In genomic region chr7:408651-409343, GRCh38 we compare ENCODE assay signal across 16 cellular contexts.
DNase-seq lines count a peak whose midpoint lies in the region; ATAC-seq and TF ChIP-seq lines count a peak whose summit lies in the region.
"Had no signal": no experiment of that assay in that cellular context is flagged by ENCODE, and none has a peak within 500 bp of the region (broad histone marks: within the 10 kb centered on the region; RNA-seq: fewer than 3 reads in every experiment).

No MANE protein-coding gene starts in this region.

- no peak for TF ChIP-seq POLR2A in right lobe of liver (IDR thresholded peaks at IDR 0.05)
- TF ChIP-seq POLR2A in stomach (IDR thresholded peaks at IDR 0.05): no peak

- DNase-seq in activated naive CD4-positive, alpha-beta T cell treated with anti-CD3 and anti-CD28 coated beads, Interleukin-2, amount 50 U/mL, for 16 hours: peak; percentile 6
- no peak for DNase-seq in activated naive CD4-positive, alpha-beta T cell treated with Interleukin-2 at 50 U/mL for 16 hours
- DNase-seq in WERI-Rb-1 (peak; percentile 93), right lobe of liver (peak; percentile 10 to 33 (median 28)), stomach (peak; percentile 10), NCI-H82 (lab: John Stamatoyannopoulos, UW) (no peak), colonic mucosa (no peak)
- DNase-seq: Calu3; CD4-positive, alpha-beta T cell; MG63; NCI-H1105; NCI-H187; NCI-H446; NCI-H748 treated with DMSO at 0.1 percent for 48 hours; SHP77 had no signal

- no CpG with 5 or more reads among the region's 25 CpGs for WGBS in right lobe of liver (ENCODE audit: insufficient coverage, low coverage, low lambda C conversion rate, missing lambda C conversion rate)
- WGBS in stomach, 5 donors: 82 to 90% (median 87%) methylated on average over 17 to 25 of the region's 25 CpGs

- no peaks in the 10 kb centered on the region for H3K36me3 ChIP-seq in WERI-Rb-1
- H3K36me3 ChIP-seq in right lobe of liver: no peaks in the 10 kb centered on the region
- H3K36me3 ChIP-seq in stomach: no peaks in the 10 kb centered on the region
- no peaks in the 10 kb centered on the region for H3K36me3 ChIP-seq in colonic mucosa
- H3K36me3 ChIP-seq: MG63 had no signal

- H3K27ac ChIP-seq in WERI-Rb-1 (peak overlapping the region; percentile 76), right lobe of liver (no peak overlapping the region), stomach (no peak overlapping the region), colonic mucosa (no peak overlapping the region)

- peak overlapping the region; percentile 29 for H3K4me3 ChIP-seq in WERI-Rb-1 (ENCODE audit: low read depth, low read length)
- H3K4me3 ChIP-seq in right lobe of liver: no peak overlapping the region
- H3K4me3 ChIP-seq in stomach: no peak overlapping the region
- H3K4me3 ChIP-seq in colonic mucosa: no peak overlapping the region
- H3K4me3 ChIP-seq: MG63 had no signal

- intact Hi-C loops in right lobe of liver (cut with DNase I) (no loop called here), stomach (cut with DNase I; ENCODE audit: low total_unique reads) (no loop called here), colonic mucosa (cut with DNase I) (no loop called here)

- no peak overlapping the region for H3K9ac ChIP-seq in colonic mucosa (ENCODE audit: low read depth in 2 of 2, low read length in 2 of 2)

- ATAC-seq in right lobe of liver (peak in 1 of 4 donors; percentile 27), HG03457 (IDR thresholded peaks at IDR 0.05; ENCODE audit: unreplicated experiment) (no peak)

- H3K4me1 ChIP-seq in right lobe of liver (no peaks in the 10 kb centered on the region), stomach (peaks cover 0 to 6% (median 3%) of the 10 kb centered on the region in 4 donors), colonic mucosa (no peaks in the 10 kb centered on the region)

- no peak for TF ChIP-seq EP300 in stomach (IDR thresholded peaks at IDR 0.05)

- H3K9me3 ChIP-seq in WERI-Rb-1 (ENCODE audit: severe bottlenecking): no peaks in the 10 kb centered on the region
- no peaks in the 10 kb centered on the region for H3K9me3 ChIP-seq in right lobe of liver
- no peaks in the 10 kb centered on the region for H3K9me3 ChIP-seq in stomach
- H3K9me3 ChIP-seq in colonic mucosa: no peaks in the 10 kb centered on the region
- H3K9me3 ChIP-seq: MG63 had no signal

- TF ChIP-seq CTCF in WERI-Rb-1 (IDR thresholded peaks at IDR 0.05; ENCODE audit: low read depth, low read length) (no peak), right lobe of liver (IDR thresholded peaks at IDR 0.05) (no peak), stomach (IDR thresholded peaks at IDR 0.05) (no peak), colonic mucosa (IDR thresholded peaks at IDR 0.05) (no peak)

- no peaks in the 10 kb centered on the region for H3K27me3 ChIP-seq in WERI-Rb-1 (ENCODE audit: insufficient read depth, low read depth, severe bottlenecking)
- no peaks in the 10 kb centered on the region for H3K27me3 ChIP-seq in right lobe of liver
- H3K27me3 ChIP-seq in stomach: peaks cover 0 to 46% (median 0%) of the 10 kb centered on the region in 3 donors
- H3K27me3 ChIP-seq in colonic mucosa: no peaks in the 10 kb centered on the region

Comparison
In these comparisons a context has a peak if more than half of its experiments do, and no peak if none do; other contexts are left out.
1. DNase-seq: peak in activated naive CD4-positive, alpha-beta T cell treated with anti-CD3 and anti-CD28 coated beads, Interleukin-2, amount 50 U/mL, for 16 hours (single experiment), WERI-Rb-1 (single experiment), right lobe of liver (3 of 3) and stomach (single experiment); none in activated naive CD4-positive, alpha-beta T cell treated with Interleukin-2 at 50 U/mL for 16 hours (single experiment), NCI-H82 (single experiment) and colonic mucosa (single experiment).